ENCODE assay signal across 14 cellular contexts in the genomic region with DNA sequence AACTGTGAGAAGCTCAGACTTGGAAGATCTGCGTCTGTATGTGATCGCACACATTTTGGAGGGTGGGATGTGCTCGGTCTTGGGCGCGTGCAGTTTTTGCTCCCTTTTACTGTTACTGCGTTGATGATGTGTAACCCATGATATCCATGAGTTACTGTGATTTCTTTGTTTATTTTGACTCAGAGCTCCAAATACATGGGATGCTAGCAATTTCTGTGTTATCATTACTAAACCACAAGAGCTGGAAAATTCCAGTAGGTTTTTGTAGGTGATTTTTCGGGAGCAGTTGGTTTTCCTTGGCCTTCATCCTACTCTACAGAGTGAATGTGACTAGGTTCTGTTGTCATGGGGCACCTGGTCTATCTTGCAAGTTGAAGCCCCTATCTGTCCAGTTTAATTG.
DNase-seq lines count a peak whose midpoint lies in the region; ATAC-seq and TF ChIP-seq lines count a peak whose summit lies in the region.
"Had no signal": no experiment of that assay in that cellular context is flagged by ENCODE, and none has a peak within 500 bp of the region (broad histone marks: within the 10 kb centered on the region; RNA-seq: fewer than 3 reads in every experiment).

No MANE protein-coding gene starts in this region.

- H3K27me3 ChIP-seq in subcutaneous abdominal adipose tissue (ENCODE audit: control insufficient read depth in 5 of 5, insufficient read depth in 4 of 5, low read length in 5 of 5): no peaks in the 10 kb centered on the region
- H3K27me3 ChIP-seq: gastrocnemius medialis, testis had no signal

- H3K4me1 ChIP-seq in subcutaneous abdominal adipose tissue (ENCODE audit: control insufficient read depth in 5 of 5, insufficient read depth in 5 of 5, low read length in 5 of 5): peaks cover 2 to 46% (median 36%) of the 10 kb centered on the region in 5 donors
- H3K4me1 ChIP-seq: testis had no signal

- peaks cover 4% of the 10 kb centered on the region for H3K27me3 Mint-ChIP-seq in endothelial cell (ENCODE audit: unreplicated experiment)
- H3K27me3 Mint-ChIP-seq: activated CD4-positive, alpha-beta T cell treated with anti-CD3 and anti-CD28 coated beads, Interleukin-2, amount 10 ng/mL, durations not matched to agents 7 days and 5 days had no signal

- no peak overlapping the region for H3K4me3 Mint-ChIP-seq in endothelial cell (ENCODE audit: unreplicated experiment)
- H3K4me3 Mint-ChIP-seq: activated CD4-positive, alpha-beta T cell treated with anti-CD3 and anti-CD28 coated beads, Interleukin-2, amount 10 ng/mL, durations not matched to agents 7 days and 5 days; activated naive CD8-positive, alpha-beta T cell treated with anti-CD3 and anti-CD28 coated beads, Interleukin-2, amount 10 ng/mL, durations not matched to agents 7 days and 5 days; mesothelial cell of epicardium had no signal

- H3K36me3 ChIP-seq in subcutaneous abdominal adipose tissue (ENCODE audit: control insufficient read depth in 5 of 5, insufficient read depth in 5 of 5, low read length in 5 of 5): no peaks in the 10 kb centered on the region
- H3K36me3 ChIP-seq: gastrocnemius medialis had no signal

- no peak for ATAC-seq in stimulated activated naive CD8-positive, alpha-beta T cell treated with anti-CD3 and anti-CD28 coated beads, Interleukin-15, Interleukin-2, amounts not matched to agents 100 U/mL and 50 U/mL, for 24 hours
- ATAC-seq in HG02885 (IDR thresholded peaks at IDR 0.05; ENCODE audit: poor library complexity, unreplicated experiment): no peak
- ATAC-seq: gastrocnemius medialis had no signal

- no peaks in the 10 kb centered on the region for H3K36me3 Mint-ChIP-seq in endothelial cell (ENCODE audit: low read depth, unreplicated experiment)
- H3K36me3 Mint-ChIP-seq: activated naive CD8-positive, alpha-beta T cell treated with anti-CD3 and anti-CD28 coated beads, Interleukin-2, amount 10 ng/mL, durations not matched to agents 7 days and 5 days had no signal

- H3K9me3 ChIP-seq in subcutaneous abdominal adipose tissue (ENCODE audit: control insufficient read depth in 5 of 5, low read length in 5 of 5): no peaks in the 10 kb centered on the region
- H3K9me3 ChIP-seq: gastrocnemius medialis, testis had no signal

- peaks cover 5% of the 10 kb centered on the region for H3K4me1 Mint-ChIP-seq in endothelial cell (ENCODE audit: unreplicated experiment)
- H3K4me1 Mint-ChIP-seq: activated CD4-positive, alpha-beta T cell treated with anti-CD3 and anti-CD28 coated beads, Interleukin-2, amount 10 ng/mL, durations not matched to agents 7 days and 5 days; activated naive CD8-positive, alpha-beta T cell treated with anti-CD3 and anti-CD28 coated beads, Interleukin-2, amount 10 ng/mL, durations not matched to agents 7 days and 5 days; mesothelial cell of epicardium had no signal

- peak; percentile 50 for DNase-seq in EL
- peak; percentile 68 for DNase-seq in amniotic epithelial cell (ENCODE audit: low read depth)
- peak; percentile 69 for DNase-seq in fibroblast of pulmonary artery (ENCODE audit: low read depth)
- DNase-seq in stimulated activated naive CD8-positive, alpha-beta T cell treated with anti-CD3 and anti-CD28 coated beads, Interleukin-15, Interleukin-2, amounts not matched to agents 100 U/mL and 50 U/mL, for 24 hours: no peak
- DNase-seq in endothelial cell (ENCODE audit: low spot score): no peak
- DNase-seq: activated CD4-positive, alpha-beta T cell treated with anti-CD3 and anti-CD28 coated beads, Interleukin-2, amount 10 ng/mL, durations not matched to agents 7 days and 5 days; activated naive CD8-positive, alpha-beta T cell treated with anti-CD3 and anti-CD28 coated beads, Interleukin-2, amount 10 ng/mL, durations not matched to agents 7 days and 5 days; gastrocnemius medialis; stimulated activated CD4-positive, alpha-beta T cell treated with anti-CD3 and anti-CD28 coated beads, Interleukin-15, amount 100 ng/mL, for 24 hours; T1000; testis had no signal

- H3K27ac ChIP-seq in subcutaneous abdominal adipose tissue (ENCODE audit: low read depth, low read length): peak overlapping the region; percentile 63

- H3K9me3 Mint-ChIP-seq in endothelial cell (ENCODE audit: unreplicated experiment): no peaks in the 10 kb centered on the region
- H3K9me3 Mint-ChIP-seq: activated CD4-positive, alpha-beta T cell treated with anti-CD3 and anti-CD28 coated beads, Interleukin-2, amount 10 ng/mL, durations not matched to agents 7 days and 5 days; activated naive CD8-positive, alpha-beta T cell treated with anti-CD3 and anti-CD28 coated beads, Interleukin-2, amount 10 ng/mL, durations not matched to agents 7 days and 5 days had no signal

- TF ChIP-seq CTCF in fibroblast of pulmonary artery (IDR thresholded peaks at IDR 0.05; ENCODE audit: low read length, missing control alignments): no peak
- TF ChIP-seq CTCF in endothelial cell (IDR thresholded peaks at IDR 0.05; ENCODE audit: unreplicated experiment): no peak

- H3K4me3 ChIP-seq in fibroblast of pulmonary artery (replicated peaks; ENCODE audit: low read depth, low read length) (no peak overlapping the region), subcutaneous abdominal adipose tissue (ENCODE audit: low read depth in 1 of 5, low read length in 5 of 5) (no peak overlapping the region)
- H3K4me3 ChIP-seq: gastrocnemius medialis, testis had no signal

- no peak overlapping the region for H3K27ac Mint-ChIP-seq in endothelial cell (ENCODE audit: unreplicated experiment)
- H3K27ac Mint-ChIP-seq: activated CD4-positive, alpha-beta T cell treated with anti-CD3 and anti-CD28 coated beads, Interleukin-2, amount 10 ng/mL, durations not matched to agents 7 days and 5 days; activated naive CD8-positive, alpha-beta T cell treated with anti-CD3 and anti-CD28 coated beads, Interleukin-2, amount 10 ng/mL, durations not matched to agents 7 days and 5 days; mesothelial cell of epicardium had no signal

- peak overlapping the region in 1 of 5 donors; percentile 16 for H3K9ac ChIP-seq in subcutaneous abdominal adipose tissue (ENCODE audit: low read length in 5 of 5)

Comparison
In these comparisons a context has a peak if more than half of its experiments do, and no peak if none do; other contexts are left out.
1. DNase-seq: peak in EL (single experiment), amniotic epithelial cell (single experiment) and fibroblast of pulmonary artery (single experiment); none in stimulated activated naive CD8-positive, alpha-beta T cell treated with anti-CD3 and anti-CD28 coated beads, Interleukin-15, Interleukin-2, amounts not matched to agents 100 U/mL and 50 U/mL, for 24 hours (single experiment) and endothelial cell (single experiment).